Comparison of ENCODE assay signal across 30 cellular contexts in the genomic region with DNA sequence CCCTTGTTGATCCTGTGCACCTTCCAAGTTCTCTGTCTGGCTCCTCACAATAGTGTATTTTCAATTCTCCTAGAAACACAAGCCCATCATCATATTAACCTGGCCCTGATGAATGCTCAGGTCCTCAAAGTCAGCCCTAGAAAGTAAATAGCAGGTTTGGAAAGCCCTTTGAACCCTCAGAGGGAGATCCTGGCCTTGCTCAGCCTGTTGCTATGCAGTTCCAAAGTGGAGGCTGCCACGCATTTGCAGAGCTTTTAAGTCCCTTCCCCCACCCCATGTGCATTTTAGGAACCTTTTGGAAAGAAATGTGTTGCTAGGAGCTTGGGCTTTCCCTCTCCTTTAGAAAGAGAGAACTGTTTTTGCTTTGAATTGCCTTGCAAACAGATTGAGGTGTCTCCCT.
"Had no signal": no experiment of that assay in that cellular context is flagged by ENCODE, and none has a peak within 500 bp of the region (broad histone marks: within the 10 kb centered on the region; RNA-seq: fewer than 3 reads in every experiment).

No MANE protein-coding gene starts in this region.

- H3K27me3 ChIP-seq: ascending aorta, brain microvascular endothelial cell, esophagus muscularis mucosa, sigmoid colon, thyroid gland, upper lobe of right lung had no signal

- DNase-seq: activated CD4-positive, alpha-beta memory T cell treated with anti-CD3 and anti-CD28 coated beads for 36 hours; activated CD4-positive, alpha-beta T cell treated with anti-CD3 and anti-CD28 coated beads for 48 hours; activated CD8-positive, alpha-beta memory T cell treated with anti-CD3 and anti-CD28 coated beads, Interleukin-2, amount 50 U/mL, for 4 hours; activated effector memory CD4-positive, alpha-beta T cell treated with anti-CD3 and anti-CD28 coated beads, Interleukin-2, amount 50 U/mL, for 16 hours; activated naive CD4-positive, alpha-beta T cell treated with anti-CD3 and anti-CD28 coated beads, Interleukin-2, amount 10 ng/mL, durations not matched to agents 7 days and 5 days; activated naive CD8-positive, alpha-beta T cell treated with anti-CD3 and anti-CD28 coated beads, Interleukin-2, amount 10 ng/mL, durations not matched to agents 7 days and 5 days; activated T-cell treated with anti-CD3 and anti-CD28 coated beads, Interleukin-2, amount 50 U/mL, for 1 hour; brain microvascular endothelial cell; cortex of kidney; effector CD4-positive, alpha-beta T cell; foreskin melanocyte; heart right ventricle; left cardiac atrium; midbrain; naive thymus-derived CD8-positive, alpha-beta T cell; sigmoid colon; small intestine; stimulated activated CD4-positive, alpha-beta T cell treated with anti-CD3 and anti-CD28 coated beads, Interleukin-1b, Interleukin-23, amount 100 ng/mL, for 48 hours; stimulated activated CD4-positive, alpha-beta T cell treated with anti-CD3 and anti-CD28 coated beads, Interleukin-4, amount 100 ng/mL, for 4 hours; stimulated activated CD8-positive, alpha-beta memory T cell treated with anti-CD3 and anti-CD28 coated beads, Interleukin-4, amount 100 ng/mL, for 48 hours; stimulated activated naive CD8-positive, alpha-beta T cell treated with anti-CD3 and anti-CD28 coated beads, Interleukin-15, amount 100 ng/mL, for 72 hours; T-helper 17 cell; T1000; thyroid gland; upper lobe of right lung; WERI-Rb-1 had no signal

- H3K4me3 ChIP-seq: ascending aorta, esophagus muscularis mucosa, heart right ventricle, sigmoid colon, thyroid gland, upper lobe of right lung had no signal

- ATAC-seq: activated CD4-positive, CD25-positive, alpha-beta regulatory T cell treated with anti-CD3 and anti-CD28 coated beads, Interleukin-2, amount 50 U/mL, for 24 hours; heart right ventricle; left cardiac atrium; naive thymus-derived CD8-positive, alpha-beta T cell; stimulated activated memory B cell treated with anti-CD40 and anti-IgM and Interleukin-4, amounts not matched to agents 10 μg/mL and 1 μg/mL and 100 μg/mL, for 72 hours; stimulated activated naive CD8-positive, alpha-beta T cell treated with anti-CD3 and anti-CD28 coated beads, Interleukin-15, amount 100 ng/mL, for 72 hours; T-helper 17 cell; upper lobe of right lung had no signal

- H3K36me3 ChIP-seq: ascending aorta, brain microvascular endothelial cell, esophagus muscularis mucosa, heart right ventricle, sigmoid colon, thyroid gland, upper lobe of right lung, WERI-Rb-1 had no signal

- FAIRE-seq: small intestine had no signal

- H3K27ac ChIP-seq: ascending aorta, brain microvascular endothelial cell, esophagus muscularis mucosa, heart right ventricle, sigmoid colon, thyroid gland, upper lobe of right lung, WERI-Rb-1 had no signal

- H3K9me3 ChIP-seq: ascending aorta, esophagus muscularis mucosa, heart right ventricle, sigmoid colon, thyroid gland, upper lobe of right lung had no signal

- H3K4me1 ChIP-seq: ascending aorta, esophagus muscularis mucosa, thyroid gland, upper lobe of right lung had no signal
